ENCODE assay signal across 1 cellular context in the genomic region with DNA sequence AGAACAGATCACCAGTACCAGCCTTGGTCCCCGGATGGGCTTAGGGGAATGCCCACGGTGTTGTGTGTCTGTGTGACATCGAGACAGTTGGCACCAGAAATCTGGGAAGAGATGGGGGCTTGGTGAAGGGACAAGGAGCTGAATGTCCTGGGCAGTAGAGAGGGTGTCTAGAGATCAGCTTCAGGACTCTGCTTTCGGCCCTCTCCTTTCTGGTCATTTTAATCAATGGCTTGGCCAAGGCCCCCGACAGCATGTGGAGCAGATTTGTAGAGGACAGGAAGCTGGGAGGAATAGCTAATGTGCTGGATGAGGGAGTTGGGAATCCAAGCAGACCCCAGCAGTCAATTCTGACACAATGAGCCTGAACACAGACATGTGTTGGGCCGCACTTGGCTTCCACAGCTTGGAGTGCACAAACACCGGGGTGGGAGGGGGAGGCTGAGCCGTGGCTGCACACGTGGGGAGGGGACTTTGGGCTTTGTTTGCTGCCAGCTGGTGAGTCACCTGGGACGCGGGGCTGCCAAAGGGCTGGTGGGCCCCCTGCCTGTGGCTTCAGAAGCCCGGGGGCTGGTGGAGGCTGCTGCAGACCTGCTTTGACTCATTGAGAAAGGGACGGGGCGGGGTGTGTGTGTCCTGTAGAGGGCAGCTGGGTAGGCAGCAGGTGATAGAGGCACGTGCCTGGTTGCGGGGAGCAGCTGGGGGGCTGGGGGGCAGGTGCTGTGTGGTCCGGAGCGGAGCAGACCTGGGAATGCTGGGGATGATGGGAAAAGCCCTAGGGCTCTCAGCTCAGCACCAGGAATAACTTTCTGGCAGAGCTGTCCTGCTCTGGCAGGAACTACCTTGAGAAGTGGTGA.
TF ChIP-seq lines count a peak whose summit lies in the region.

No MANE protein-coding gene starts in this region.

TF ChIP-seq in IMR-90, 13 proteins besides CTCF, POLR2A, EP300 and RAD21:
- TF ChIP-seq, protein P1, sequence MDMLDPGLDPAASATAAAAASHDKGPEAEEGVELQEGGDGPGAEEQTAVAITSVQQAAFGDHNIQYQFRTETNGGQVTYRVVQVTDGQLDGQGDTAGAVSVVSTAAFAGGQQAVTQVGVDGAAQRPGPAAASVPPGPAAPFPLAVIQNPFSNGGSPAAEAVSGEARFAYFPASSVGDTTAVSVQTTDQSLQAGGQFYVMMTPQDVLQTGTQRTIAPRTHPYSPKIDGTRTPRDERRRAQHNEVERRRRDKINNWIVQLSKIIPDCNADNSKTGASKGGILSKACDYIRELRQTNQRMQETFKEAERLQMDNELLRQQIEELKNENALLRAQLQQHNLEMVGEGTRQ (IDR thresholded peaks at IDR 0.05; ENCODE audit: low read depth, low read length) = peak; percentile 57
- 0 out of 2 replicates have a peak, but pooled peaks have one; percentile 29 for TF ChIP-seq MXI1 (IDR thresholded peaks at IDR 0.05; ENCODE audit: borderline replicate concordance, low read depth, low read length)
- TF ChIP-seq FOS (IDR thresholded peaks at IDR 0.05; ENCODE audit: low read depth, low read length) = peak; percentile 44
- TF ChIP-seq, protein P2, sequence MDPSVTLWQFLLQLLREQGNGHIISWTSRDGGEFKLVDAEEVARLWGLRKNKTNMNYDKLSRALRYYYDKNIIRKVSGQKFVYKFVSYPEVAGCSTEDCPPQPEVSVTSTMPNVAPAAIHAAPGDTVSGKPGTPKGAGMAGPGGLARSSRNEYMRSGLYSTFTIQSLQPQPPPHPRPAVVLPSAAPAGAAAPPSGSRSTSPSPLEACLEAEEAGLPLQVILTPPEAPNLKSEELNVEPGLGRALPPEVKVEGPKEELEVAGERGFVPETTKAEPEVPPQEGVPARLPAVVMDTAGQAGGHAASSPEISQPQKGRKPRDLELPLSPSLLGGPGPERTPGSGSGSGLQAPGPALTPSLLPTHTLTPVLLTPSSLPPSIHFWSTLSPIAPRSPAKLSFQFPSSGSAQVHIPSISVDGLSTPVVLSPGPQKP (IDR thresholded peaks at IDR 0.05; ENCODE audit: borderline replicate concordance, low read depth, low read length) = no peak
- peak; percentile 63 for TF ChIP-seq MAZ (IDR thresholded peaks at IDR 0.05; ENCODE audit: borderline replicate concordance, low read depth, low read length)
- TF ChIP-seq RFX5 (IDR thresholded peaks at IDR 0.05; ENCODE audit: low read depth, low read length) = no peak
- peak; percentile 85 for TF ChIP-seq BHLHE40 (IDR thresholded peaks at IDR 0.05; ENCODE audit: low read depth, low read length)
- no peak for TF ChIP-seq CHD1 (IDR thresholded peaks at IDR 0.05; ENCODE audit: low read depth, low read length)
